Comparison of ENCODE assay signal across 26 cellular contexts in genomic region chr1:157838966-157839365, GRCh38. TPM values are rescaled to one million over a fixed set of nuclear protein-coding genes. Genes with fewer than 3 reads are reported as not detected.
"Had no signal": no experiment of that assay in that cellular context is flagged by ENCODE, and none has a peak within 500 bp of the region (broad histone marks: within the 10 kb centered on the region; RNA-seq: fewer than 3 reads in every experiment).

No MANE protein-coding gene starts in this region.

- H3K4me3 ChIP-seq: esophagus muscularis mucosa, gastrocnemius medialis, heart right ventricle, left ventricle myocardium inferior, lower lobe of right lung, neural progenitor cell, ovary, right lobe of liver had no signal

- H3K9ac ChIP-seq: neural progenitor cell had no signal

- H3K4me1 Mint-ChIP-seq: mesothelial cell of epicardium, neural progenitor cell had no signal

- H3K27me3 ChIP-seq: esophagus muscularis mucosa, gastrocnemius medialis, neural progenitor cell, ovary, right lobe of liver had no signal

- H3K9me3 ChIP-seq: esophagus muscularis mucosa, gastrocnemius medialis, heart right ventricle, left ventricle myocardium inferior, lower lobe of right lung, ovary, right lobe of liver had no signal

- H3K27me3 Mint-ChIP-seq: memory B cell had no signal

- H3K4me1 ChIP-seq: esophagus muscularis mucosa, gastrocnemius medialis, left ventricle myocardium inferior, lower lobe of right lung, neural progenitor cell, right lobe of liver had no signal

- H3K27ac Mint-ChIP-seq: effector memory CD8-positive, alpha-beta T cell; memory B cell; mesothelial cell of epicardium; natural killer cell treated with Interleukin-12 subunit alpha and Interleukin-12 subunit beta and Interleukin-15 and Interleukin-18, amount 100 ng/mL, for 72 hours; neural progenitor cell had no signal

- DNase-seq: effector memory CD8-positive, alpha-beta T cell; gastrocnemius medialis; heart right ventricle; hypothalamus; left ventricle myocardium inferior; lower lobe of right lung; nucleus accumbens; ovary; retina; right lobe of liver; stimulated activated CD4-positive, alpha-beta T cell treated with anti-CD3 and anti-CD28 coated beads, Interleukin-15, amount 100 ng/mL, for 24 hours; stimulated activated CD4-positive, alpha-beta T cell treated with anti-CD3 and anti-CD28 coated beads, Interleukin-1b, Interleukin-23, amount 100 ng/mL, for 48 hours; stimulated activated CD4-positive, alpha-beta T cell treated with anti-CD3 and anti-CD28 coated beads, Interleukin-4, amount 100 ng/mL, for 24 hours; stimulated activated naive CD4-positive, alpha-beta T cell treated with Interleukin-2 at 50 U/mL for 16 hours; trophoblast cell had no signal

- FAIRE-seq: islet of Langerhans had no signal

- H3K36me3 Mint-ChIP-seq: memory B cell; mesothelial cell of epicardium; natural killer cell treated with Interleukin-12 subunit alpha and Interleukin-12 subunit beta and Interleukin-15 and Interleukin-18, amount 100 ng/mL, for 72 hours; neural progenitor cell had no signal

- H3K27ac ChIP-seq: epithelial cell of prostate, esophagus muscularis mucosa, gastrocnemius medialis, heart right ventricle, left ventricle myocardium inferior, lower lobe of right lung, neural progenitor cell, ovary, right lobe of liver had no signal

- H2AFZ ChIP-seq: neural progenitor cell had no signal

- H3K9me3 Mint-ChIP-seq: effector memory CD8-positive, alpha-beta T cell; memory B cell; mesothelial cell of epicardium; natural killer cell treated with Interleukin-12 subunit alpha and Interleukin-12 subunit beta and Interleukin-15 and Interleukin-18, amount 100 ng/mL, for 72 hours; neural progenitor cell had no signal

- H3K4me2 ChIP-seq: neural progenitor cell had no signal

- ATAC-seq: effector memory CD8-positive, alpha-beta T cell; gastrocnemius medialis; heart right ventricle; lower lobe of right lung; natural killer cell treated with Interleukin-12 subunit alpha and Interleukin-12 subunit beta and Interleukin-15 and Interleukin-18, amount 100 ng/mL, for 72 hours; right lobe of liver had no signal

- H3K36me3 ChIP-seq: esophagus muscularis mucosa, gastrocnemius medialis, heart right ventricle, left ventricle myocardium inferior, lower lobe of right lung, neural progenitor cell, ovary, right lobe of liver had no signal

- H3K4me3 Mint-ChIP-seq: effector memory CD8-positive, alpha-beta T cell; memory B cell; mesothelial cell of epicardium; natural killer cell treated with Interleukin-12 subunit alpha and Interleukin-12 subunit beta and Interleukin-15 and Interleukin-18, amount 100 ng/mL, for 72 hours; neural progenitor cell had no signal

RNA-seq across cellular contexts. Expression of gene CD5L, which starts 2.6 kb away (rescaled TPM):
- total RNA-seq: fibroblast of villous mesenchyme; gastrocnemius medialis; mesothelial cell of epicardium; mucosa of gallbladder; myocyte; natural killer cell treated with Interleukin-12 subunit alpha and Interleukin-12 subunit beta and Interleukin-15 and Interleukin-18, amount 100 ng/mL, for 72 hours; urinary bladder had no signal

RNA-seq across cellular contexts. Expression of gene FCRL1, which starts 19.0 kb away (rescaled TPM):
- total RNA-seq: fibroblast of villous mesenchyme; gastrocnemius medialis; left ventricle myocardium inferior; mesothelial cell of epicardium; mucosa of gallbladder; myocyte; natural killer cell treated with Interleukin-12 subunit alpha and Interleukin-12 subunit beta and Interleukin-15 and Interleukin-18, amount 100 ng/mL, for 72 hours had no signal
